In the genomic region with DNA sequence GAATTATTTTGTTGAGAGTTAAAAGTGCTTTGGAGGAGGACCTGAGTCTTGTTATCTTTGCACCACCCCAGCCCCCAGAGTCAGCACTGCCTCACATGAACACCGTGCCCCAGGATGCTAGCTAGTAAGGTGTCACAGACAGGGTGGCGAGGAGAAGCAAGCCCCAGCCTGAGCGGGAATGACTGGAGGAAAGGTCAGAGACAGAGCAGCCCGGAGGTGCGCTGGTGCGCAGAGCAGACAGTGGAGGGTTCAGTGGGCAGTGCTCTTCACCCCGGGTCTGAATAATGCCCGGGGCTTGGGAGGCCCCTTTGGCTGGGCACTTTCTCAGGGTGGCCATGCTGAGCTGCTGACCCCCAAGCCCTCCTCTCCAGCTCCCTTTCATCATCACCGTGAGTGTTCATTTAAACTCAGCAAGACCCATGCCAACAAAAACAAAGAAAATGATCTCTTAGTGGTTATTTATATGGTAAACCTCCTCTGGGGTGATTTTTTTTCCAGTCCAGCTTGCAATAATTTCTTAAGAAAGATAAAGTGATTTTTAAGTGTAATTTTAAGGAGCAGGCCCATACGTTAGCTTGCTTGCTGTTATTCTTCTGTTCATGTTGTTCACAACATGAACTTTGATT, we compare ENCODE assay signal across 18 cellular contexts.
DNase-seq lines count a peak whose midpoint lies in the region.
"Had no signal": no experiment of that assay in that cellular context is flagged by ENCODE, and none has a peak within 500 bp of the region (broad histone marks: within the 10 kb centered on the region; RNA-seq: fewer than 3 reads in every experiment).

No MANE protein-coding gene starts in this region.

- H3K27ac ChIP-seq in mesenchymal stem cell (ENCODE audit: low read length, poor library complexity, severe bottlenecking), result peak overlapping the region; percentile 6
- H3K27ac ChIP-seq: suprapubic skin had no signal

- H3K27me3 ChIP-seq in mesenchymal stem cell (ENCODE audit: control insufficient read depth in 1 of 2, insufficient read depth in 1 of 2, low read length in 2 of 2), result no peaks in the 10 kb centered on the region
- H3K27me3 ChIP-seq: BE2C, suprapubic skin had no signal

- H2AK5ac ChIP-seq in mesenchymal stem cell (ENCODE audit: low read length, severe bottlenecking), result no peak overlapping the region

- no peak overlapping the region for H3K14ac ChIP-seq in mesenchymal stem cell (ENCODE audit: low read length in 2 of 2)

- H3K9me3 ChIP-seq in mesenchymal stem cell (ENCODE audit: control insufficient read depth, low read length), result no peaks in the 10 kb centered on the region
- H3K9me3 ChIP-seq: BE2C, suprapubic skin had no signal

- H3K4me3 ChIP-seq in mesenchymal stem cell (ENCODE audit: insufficient read depth in 1 of 2, low read depth in 1 of 2, low read length in 2 of 2), result no peak overlapping the region
- H3K4me3 ChIP-seq: suprapubic skin had no signal

- H3K23ac ChIP-seq in mesenchymal stem cell (ENCODE audit: low read length in 2 of 2), result no peak overlapping the region

- H3K4me1 ChIP-seq in mesenchymal stem cell (ENCODE audit: control insufficient read depth, insufficient read depth, low read depth, low read length), result peaks cover 41% of the 10 kb centered on the region
- H3K4me1 ChIP-seq: BE2C had no signal

- H2BK15ac ChIP-seq in mesenchymal stem cell (ENCODE audit: low read depth, poor library complexity, severe bottlenecking), result no peak overlapping the region

- peak overlapping the region; percentile 18 for H3K4me2 ChIP-seq in mesenchymal stem cell (ENCODE audit: low read length, poor library complexity, severe bottlenecking)

- peak overlapping the region in 1 of 2 experiments; percentile 23 for H2BK12ac ChIP-seq in mesenchymal stem cell (ENCODE audit: low read length in 2 of 2)

- 89% methylated on average over 9 of the region's 10 CpGs for WGBS in mesenchymal stem cell

- no peak overlapping the region for H3K4ac ChIP-seq in mesenchymal stem cell (ENCODE audit: low read depth in 1 of 2, low read length in 2 of 2)

- no peak overlapping the region for H2BK120ac ChIP-seq in mesenchymal stem cell (ENCODE audit: low read depth, low read length)

- H2BK5ac ChIP-seq in mesenchymal stem cell (ENCODE audit: low read depth, low read length, poor library complexity, severe bottlenecking), result no peak overlapping the region

- peaks cover 11% of the 10 kb centered on the region for H3K79me1 ChIP-seq in mesenchymal stem cell (replicated peaks; ENCODE audit: low read length, poor library complexity, severe bottlenecking)

- H4K91ac ChIP-seq in mesenchymal stem cell (ENCODE audit: low read length), result peak overlapping the region; percentile 30

- no peak overlapping the region for H3K18ac ChIP-seq in mesenchymal stem cell (ENCODE audit: low read depth in 1 of 2, low read length in 2 of 2)

- no peak overlapping the region for H4K8ac ChIP-seq in mesenchymal stem cell (ENCODE audit: low read length)

- DNase-seq in M059J (ENCODE audit: low read depth) (peak; percentile 38), brain pericyte (ENCODE audit: low read depth, low spot score) (peak; percentile 87), mesenchymal stem cell (no peak), stromal cell of bone marrow (ENCODE audit: low read depth) (peak; percentile 63), NCI-H128 (lab: John Stamatoyannopoulos, UW; ENCODE audit: unreplicated experiment) (no peak), GDM1 (lab: John Stamatoyannopoulos, UW) (no peak)
- DNase-seq in activated CD4-positive, CD25-positive, alpha-beta regulatory T cell (lab: John Stamatoyannopoulos, UW), result no peak
- DNase-seq: activated T-cell treated with anti-CD3 and anti-CD28 coated beads, Interleukin-2, amount 50 U/mL, for 4 hours; BE2C; central memory CD4-positive, alpha-beta T cell; mesendoderm; NCI-H2029 treated with DMSO at 0.1 percent for 48 hours; NCI-H526; PC-3; right cardiac atrium; stimulated activated CD4-positive, alpha-beta T cell treated with anti-CD3 and anti-CD28 coated beads, Interleukin-4, amount 100 ng/mL, for 1 hour; stimulated activated CD8-positive, alpha-beta memory T cell treated with anti-CD3 and anti-CD28 coated beads, Interleukin-4, amount 100 ng/mL, for 48 hours had no signal

- no peak overlapping the region for H2AFZ ChIP-seq in mesenchymal stem cell (ENCODE audit: low read depth, low read length)

- peaks cover 0 to 11% of the 10 kb centered on the region in 2 experiments for H3K36me3 ChIP-seq in mesenchymal stem cell (ENCODE audit: control insufficient read depth in 1 of 2, insufficient read depth in 2 of 2, low read depth in 1 of 2, low read length in 2 of 2)
- H3K36me3 ChIP-seq: BE2C, suprapubic skin had no signal

- H3K9ac ChIP-seq in mesenchymal stem cell (ENCODE audit: low read length), result peak overlapping the region; percentile 37

Comparison
In these comparisons a context has a peak if more than half of its experiments do, and no peak if none do; other contexts are left out.
1. DNase-seq: peak in M059J (single experiment), brain pericyte (single experiment) and stromal cell of bone marrow (single experiment); none in mesenchymal stem cell (single experiment), NCI-H128 (single experiment), activated CD4-positive, CD25-positive, alpha-beta regulatory T cell (0 of 4) and GDM1 (single experiment).